ENCODE assay signal across 8 cellular contexts in genomic region chr3:126113733-126114132, GRCh38. TPM values are rescaled to one million over a fixed set of nuclear protein-coding genes. Genes with fewer than 3 reads are reported as not detected.
A peak's percentile ranks its signal among the peaks of the same experiment; 100 is the strongest.
DNase-seq lines count a peak whose midpoint lies in the region; ATAC-seq and TF ChIP-seq lines count a peak whose summit lies in the region.

No MANE protein-coding gene starts in this region.

- no peaks in the 10 kb centered on the region for H3K4me1 ChIP-seq in OCI-LY3 (ENCODE audit: low read length)

- DNase-seq in activated CD4-positive, alpha-beta T cell treated with anti-CD3 and anti-CD28 coated beads, Interleukin-2, amount 50 U/mL, for 1 hour, result peak; percentile 8
- DNase-seq in activated CD4-positive, alpha-beta T cell treated with anti-CD3 and anti-CD28 coated beads, Interleukin-2, amount 10 ng/mL, durations not matched to agents 7 days and 5 days, result no peak
- DNase-seq in foreskin fibroblast (no peak), coronary artery (ENCODE audit: low spot score) (no peak), SK-N-DZ (ENCODE audit: low spot score) (no peak), GOT3 (lab: John Stamatoyannopoulos, UW) (no peak)
- DNase-seq in stimulated activated effector memory CD8-positive, alpha-beta T cell treated with anti-CD3 and anti-CD28 coated beads, Interleukin-12 subunit alpha, Interleukin-12 subunit beta, amount 100 ng/mL, for 72 hours (ENCODE audit: low spot score in 2 of 2), result no peak

- H3K4me1 Mint-ChIP-seq in activated CD4-positive, alpha-beta T cell treated with anti-CD3 and anti-CD28 coated beads, Interleukin-2, amount 10 ng/mL, durations not matched to agents 7 days and 5 days, result no peaks in the 10 kb centered on the region
- no peaks in the 10 kb centered on the region for H3K4me1 Mint-ChIP-seq in stimulated activated effector memory CD8-positive, alpha-beta T cell treated with anti-CD3 and anti-CD28 coated beads, Interleukin-12 subunit alpha, Interleukin-12 subunit beta, amount 100 ng/mL, for 72 hours

- H3K9me3 Mint-ChIP-seq in activated CD4-positive, alpha-beta T cell treated with anti-CD3 and anti-CD28 coated beads, Interleukin-2, amount 10 ng/mL, durations not matched to agents 7 days and 5 days, result no peaks in the 10 kb centered on the region
- H3K9me3 Mint-ChIP-seq in stimulated activated effector memory CD8-positive, alpha-beta T cell treated with anti-CD3 and anti-CD28 coated beads, Interleukin-12 subunit alpha, Interleukin-12 subunit beta, amount 100 ng/mL, for 72 hours, result no peaks in the 10 kb centered on the region

- no peaks in the 10 kb centered on the region for H3K36me3 ChIP-seq in OCI-LY3 (replicated peaks; ENCODE audit: low read depth, low read length)

- TF ChIP-seq CTCF in OCI-LY3 (IDR thresholded peaks at IDR 0.05; ENCODE audit: low read depth, low read length) (peak; percentile 33; the same call in 1 of the 2 replicates), foreskin fibroblast (IDR thresholded peaks at IDR 0.05; ENCODE audit: low read depth, low read length) (peak; percentile 20), coronary artery (IDR thresholded peaks at IDR 0.05) (no peak)

- no peaks in the 10 kb centered on the region for H3K36me3 Mint-ChIP-seq in activated CD4-positive, alpha-beta T cell treated with anti-CD3 and anti-CD28 coated beads, Interleukin-2, amount 10 ng/mL, durations not matched to agents 7 days and 5 days (ENCODE audit: low read depth)
- H3K36me3 Mint-ChIP-seq in stimulated activated effector memory CD8-positive, alpha-beta T cell treated with anti-CD3 and anti-CD28 coated beads, Interleukin-12 subunit alpha, Interleukin-12 subunit beta, amount 100 ng/mL, for 72 hours, result no peaks in the 10 kb centered on the region

- POLR2A ChIA-PET in activated CD4-positive, alpha-beta T cell treated with anti-CD3 and anti-CD28 coated beads, Interleukin-2, amount 10 ng/mL, durations not matched to agents 7 days and 5 days (lab: Charles Lee), result no interaction called here

- no peak overlapping the region for H3K4me3 Mint-ChIP-seq in activated CD4-positive, alpha-beta T cell treated with anti-CD3 and anti-CD28 coated beads, Interleukin-2, amount 10 ng/mL, durations not matched to agents 7 days and 5 days
- no peak overlapping the region for H3K4me3 Mint-ChIP-seq in stimulated activated effector memory CD8-positive, alpha-beta T cell treated with anti-CD3 and anti-CD28 coated beads, Interleukin-12 subunit alpha, Interleukin-12 subunit beta, amount 100 ng/mL, for 72 hours

- no peak overlapping the region for H3K4me2 ChIP-seq in OCI-LY3 (ENCODE audit: low read length)

- no peak overlapping the region for H3K27ac Mint-ChIP-seq in activated CD4-positive, alpha-beta T cell treated with anti-CD3 and anti-CD28 coated beads, Interleukin-2, amount 10 ng/mL, durations not matched to agents 7 days and 5 days
- no peak overlapping the region for H3K27ac Mint-ChIP-seq in stimulated activated effector memory CD8-positive, alpha-beta T cell treated with anti-CD3 and anti-CD28 coated beads, Interleukin-12 subunit alpha, Interleukin-12 subunit beta, amount 100 ng/mL, for 72 hours

- H3K9ac ChIP-seq in OCI-LY3 (ENCODE audit: low read length), result no peak overlapping the region

- no peaks in the 10 kb centered on the region for H3K27me3 Mint-ChIP-seq in activated CD4-positive, alpha-beta T cell treated with anti-CD3 and anti-CD28 coated beads, Interleukin-2, amount 10 ng/mL, durations not matched to agents 7 days and 5 days

- no peaks in the 10 kb centered on the region for H4K20me1 ChIP-seq in OCI-LY3 (ENCODE audit: insufficient read depth, low read length)

- H3K9me3 ChIP-seq in OCI-LY3 (ENCODE audit: insufficient read depth, low read length), result no peaks in the 10 kb centered on the region

- H3K4me3 ChIP-seq in OCI-LY3 (ENCODE audit: low read length) (no peak overlapping the region), foreskin fibroblast (ENCODE audit: low read depth in 1 of 2, low read length in 2 of 2) (no peak overlapping the region), coronary artery (no peak overlapping the region)

- H2AFZ ChIP-seq in OCI-LY3 (ENCODE audit: low read depth, low read length), result no peak overlapping the region

- H3K79me2 ChIP-seq in OCI-LY3 (ENCODE audit: low read length), result no peaks in the 10 kb centered on the region

- H3K27ac ChIP-seq in OCI-LY3 (ENCODE audit: low read length) (no peak overlapping the region), coronary artery (no peak overlapping the region)

- CTCF ChIA-PET in activated CD4-positive, alpha-beta T cell treated with anti-CD3 and anti-CD28 coated beads, Interleukin-2, amount 10 ng/mL, durations not matched to agents 7 days and 5 days (lab: Charles Lee), result no interaction called here

- peak; percentile 49 for ATAC-seq in stimulated activated effector memory CD8-positive, alpha-beta T cell treated with anti-CD3 and anti-CD28 coated beads, Interleukin-12 subunit alpha, Interleukin-12 subunit beta, amount 100 ng/mL, for 72 hours

- H3K27me3 ChIP-seq in OCI-LY3 (ENCODE audit: low read depth, low read length), result peaks cover 1% of the 10 kb centered on the region; the same call in 1 of the 2 replicates

RNA-seq across cellular contexts. Expression of gene SLC41A3, which starts 29.8 kb away (rescaled TPM):
- 10 to 100 TPM; 26.0 to 31.1 TPM for total RNA-seq in activated CD4-positive, alpha-beta T cell treated with anti-CD3 and anti-CD28 coated beads, Interleukin-2, amount 10 ng/mL, durations not matched to agents 7 days and 5 days
- polyA plus RNA-seq in SK-N-DZ (2014; cell fraction: cytosol; rRNA removed), result 25.8 and 31.9 TPM in 2 replicates
- polyA plus RNA-seq in SK-N-DZ (2014; cell fraction: nucleus; rRNA removed), result 52.5 and 76.5 TPM in 2 replicates
